ENCODE assay signal across 8 cellular contexts in the genomic region with DNA sequence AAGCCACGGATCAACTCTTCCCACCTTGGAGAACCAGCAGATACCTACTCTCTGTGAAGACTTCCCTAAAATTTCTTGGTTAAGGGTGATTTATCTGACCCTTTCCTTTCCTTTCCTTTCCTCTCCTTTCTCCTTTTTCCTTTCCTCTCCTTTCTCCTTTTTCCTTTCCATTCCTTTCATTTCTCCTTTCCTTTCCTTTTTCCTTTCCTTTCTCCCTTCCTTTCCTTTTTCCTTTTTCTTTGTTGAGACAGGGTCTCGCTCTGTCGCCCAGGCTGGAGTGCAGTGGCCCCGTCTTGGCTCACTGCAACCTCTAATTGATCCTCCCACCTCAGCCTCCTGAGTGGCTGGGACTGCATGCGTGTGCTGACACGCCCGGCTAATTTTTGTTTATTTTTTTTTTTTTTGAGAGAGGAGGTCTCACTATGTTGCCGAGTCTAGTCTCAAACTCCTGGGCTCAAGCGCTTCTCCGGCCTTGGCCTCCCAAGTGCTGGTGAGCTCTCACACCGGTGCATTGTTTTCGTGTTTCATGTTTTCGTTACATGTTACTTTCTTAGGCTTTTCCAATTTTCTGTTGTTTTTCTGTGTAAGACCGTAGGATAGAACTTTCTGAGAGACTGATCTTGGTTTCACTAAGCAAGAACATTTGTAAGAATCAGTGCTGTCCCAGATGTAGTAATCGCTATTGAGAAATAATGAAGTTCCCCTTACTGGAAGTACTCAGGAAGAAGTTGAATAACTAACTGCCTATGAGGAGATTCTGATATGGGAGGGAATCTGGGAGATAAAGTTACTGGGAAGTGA. TPM values are rescaled to one million over a fixed set of nuclear protein-coding genes. Genes with fewer than 3 reads are reported as not detected.
DNase-seq lines count a peak whose midpoint lies in the region; ATAC-seq, FAIRE-seq and TF ChIP-seq lines count a peak whose summit lies in the region.

No MANE protein-coding gene starts in this region.

- H3K27me3 ChIP-seq in Karpas-422 (ENCODE audit: low read length) (no peaks in the 10 kb centered on the region), astrocyte (ENCODE audit: insufficient read depth, low read length) (no peaks in the 10 kb centered on the region), kidney epithelial cell (ENCODE audit: control insufficient read depth, insufficient read depth, low read length) (no peaks in the 10 kb centered on the region)

- H3K9me3 ChIP-seq in Karpas-422 (ENCODE audit: low read length): no peaks in the 10 kb centered on the region
- no peaks in the 10 kb centered on the region for H3K9me3 ChIP-seq in astrocyte (ENCODE audit: insufficient read depth, low read depth, low read length)

- peak; percentile 78 for FAIRE-seq in astrocyte (lab: Jason Lieb, UNC)

- H3K9me3 Mint-ChIP-seq in astrocyte (ENCODE audit: unreplicated experiment): no peaks in the 10 kb centered on the region

- H3K9ac ChIP-seq in Karpas-422 (ENCODE audit: low read length) (peak overlapping the region; percentile 98), astrocyte (ENCODE audit: low read length) (peak overlapping the region; percentile 98)

- peaks cover 15% of the 10 kb centered on the region for H3K36me3 Mint-ChIP-seq in astrocyte (ENCODE audit: low read depth, unreplicated experiment)

- no peaks in the 10 kb centered on the region for H3K27me3 Mint-ChIP-seq in astrocyte (ENCODE audit: low read depth, unreplicated experiment)

- no peaks in the 10 kb centered on the region for H3K9me2 ChIP-seq in Karpas-422 (replicated peaks; ENCODE audit: insufficient read depth, low read length)

- H3K4me3 ChIP-seq in Karpas-422 (ENCODE audit: low read length): peak overlapping the region; percentile 83
- peak overlapping the region; percentile 90 for H3K4me3 ChIP-seq in astrocyte (ENCODE audit: insufficient read depth, low read depth, low read length)
- H3K4me3 ChIP-seq in kidney epithelial cell (ENCODE audit: low read depth, low read length): peak overlapping the region; percentile 91

- TF ChIP-seq CTCF in astrocyte (IDR thresholded peaks at IDR 0.05; ENCODE audit: insufficient read depth, low read depth, low read length) (no peak), kidney epithelial cell (IDR thresholded peaks at IDR 0.05; ENCODE audit: insufficient read depth, low read length, poor library complexity, severe bottlenecking) (no peak)

- H3K4me2 ChIP-seq in Karpas-422 (ENCODE audit: low read depth, low read length, poor library complexity, severe bottlenecking) (peak overlapping the region; percentile 94), astrocyte (ENCODE audit: low read length) (peak overlapping the region; percentile 92)

- peaks cover 47% of the 10 kb centered on the region for H3K4me1 ChIP-seq in Karpas-422 (ENCODE audit: low read length)
- peaks cover 8% of the 10 kb centered on the region for H3K4me1 ChIP-seq in astrocyte (ENCODE audit: insufficient read depth, low read length)

- H4K20me1 ChIP-seq in Karpas-422 (ENCODE audit: insufficient read depth, low read depth, low read length) (peaks cover 36% of the 10 kb centered on the region), astrocyte (ENCODE audit: insufficient read depth, low read length) (peaks cover 52% of the 10 kb centered on the region)

- H3K36me3 ChIP-seq in Karpas-422 (ENCODE audit: insufficient read depth, low read length): peaks cover 30% of the 10 kb centered on the region
- peaks cover 4% of the 10 kb centered on the region for H3K36me3 ChIP-seq in astrocyte (ENCODE audit: insufficient read depth, low read length)
- no peaks in the 10 kb centered on the region for H3K36me3 ChIP-seq in kidney epithelial cell (ENCODE audit: control insufficient read depth, insufficient read depth, low read length)

- H2AFZ ChIP-seq in Karpas-422 (ENCODE audit: low read length): no peak overlapping the region
- no peak overlapping the region for H2AFZ ChIP-seq in astrocyte (ENCODE audit: low read depth, low read length)

- H3K79me2 ChIP-seq in Karpas-422 (ENCODE audit: low read length) (peaks cover 66% of the 10 kb centered on the region), astrocyte (ENCODE audit: insufficient read depth, low read length) (peaks cover 64% of the 10 kb centered on the region)

- ATAC-seq in GM18502 (IDR thresholded peaks at IDR 0.05; ENCODE audit: poor library complexity, unreplicated experiment): no peak
- no peak for ATAC-seq in HG02852 (IDR thresholded peaks at IDR 0.05; ENCODE audit: unreplicated experiment)

- DNase-seq in Daoy (ENCODE audit: low read depth) (peak; percentile 3), Karpas-422 (no peak), astrocyte (ENCODE audit: low read depth) (peak; percentile 57), kidney epithelial cell (ENCODE audit: low read depth) (no peak), substantia nigra (lab: John Stamatoyannopoulos, UW) (no peak), nucleus accumbens (lab: John Stamatoyannopoulos, UW) (no peak)

- H3K27ac ChIP-seq in Karpas-422 (ENCODE audit: low read length) (0 out of 2 replicates have a peak overlapping the region, but pooled peaks have one; percentile 68), astrocyte (ENCODE audit: low read depth, low read length) (peak overlapping the region; percentile 89), substantia nigra (ENCODE audit: low read depth, low read length, poor library complexity, severe bottlenecking) (peak overlapping the region; percentile 95)

- peak overlapping the region; percentile 96 for H3K27ac Mint-ChIP-seq in astrocyte (ENCODE audit: unreplicated experiment)

- peaks cover 4% of the 10 kb centered on the region for H3K4me1 Mint-ChIP-seq in astrocyte (ENCODE audit: low read depth, unreplicated experiment)

- peak overlapping the region; percentile 99 for H3K4me3 Mint-ChIP-seq in astrocyte (ENCODE audit: unreplicated experiment)

RNA-seq across cellular contexts. Expression of gene TMEM165, which starts 2.0 kb away (rescaled TPM):
- total RNA-seq in Daoy (2014; rRNA removed; shearing (Covaris generic)): 107 and 165 TPM in 2 replicates
- total RNA-seq in Karpas-422 (2014; rRNA removed; shearing (Covaris generic); ENCODE audit: low replicate concordance): 118 and 165 TPM in 2 replicates
- total RNA-seq in astrocyte (128 and 130 TPM in 2 replicates), kidney epithelial cell (129 and 159 TPM in 2 replicates)

RNA-seq across cellular contexts. Expression of gene SRD5A3, which starts 51.7 kb away (rescaled TPM):
- 4.8 and 5.4 TPM in 2 replicates for total RNA-seq in Daoy (2014; rRNA removed; shearing (Covaris generic))
- 15.6 and 25.7 TPM in 2 replicates for total RNA-seq in Karpas-422 (2014; rRNA removed; shearing (Covaris generic); ENCODE audit: low replicate concordance)
- total RNA-seq in astrocyte (39.5 and 43.8 TPM in 2 replicates), kidney epithelial cell (10.0 and 14.3 TPM in 2 replicates)

Comparison
In these comparisons a context has a peak if more than half of its experiments do, and no peak if none do; other contexts are left out.
1. DNase-seq: peak in Daoy (single experiment) and astrocyte (single experiment); none in Karpas-422 (single experiment), kidney epithelial cell (single experiment), substantia nigra (0 of 49) and nucleus accumbens (0 of 56).
2. Peak in every context shown above with its lines, with median percentiles within 50 percentile points of each other: H3K27ac ChIP-seq and H3K4me3 ChIP-seq.